Comparison of ENCODE assay signal across 9 cellular contexts in genomic region chr5:68661237-68661636, GRCh38.
DNase-seq lines count a peak whose midpoint lies in the region; ATAC-seq and TF ChIP-seq lines count a peak whose summit lies in the region.
"Had no signal": no experiment of that assay in that cellular context is flagged by ENCODE, and none has a peak within 500 bp of the region (broad histone marks: within the 10 kb centered on the region; RNA-seq: fewer than 3 reads in every experiment).

No MANE protein-coding gene starts in this region.

- H3K4me1 Mint-ChIP-seq in H9: peaks cover 9% of the 10 kb centered on the region in 2 experiments; a peak in 3 of 4 replicates

- no peaks in the 10 kb centered on the region for H3K23me2 ChIP-seq in H9 (ENCODE audit: insufficient read length, low read depth, low read length, poor library complexity, severe bottlenecking)

- no peak overlapping the region for H3K14ac ChIP-seq in H9 (ENCODE audit: insufficient read depth, low read length)

- H2BK5ac ChIP-seq in H9 (ENCODE audit: insufficient read length, low read length): no peak overlapping the region

- H3K27me3 Mint-ChIP-seq in H9 (ENCODE audit: low read depth): no peaks in the 10 kb centered on the region; the same call in 1 of the 2 replicates

- H4K8ac ChIP-seq in H9 (replicated peaks; ENCODE audit: insufficient read length, low read depth, low read length): no peak overlapping the region

- H3K9ac ChIP-seq in H9 (ENCODE audit: extremely low read depth, insufficient read length, low read length): no peak overlapping the region

- no peak overlapping the region for H3K27ac Mint-ChIP-seq in H9

- H3K18ac ChIP-seq in H9 (ENCODE audit: insufficient read length, low read depth, low read length): no peak overlapping the region

- no CpG with 5 or more reads among the region's 2 CpGs for WGBS in H9 (ENCODE audit: extremely low coverage, insufficient read length, low lambda C conversion rate)

- no peak overlapping the region for H2AFZ ChIP-seq in H9 (ENCODE audit: low read length)

- H3K23ac ChIP-seq in H9 (ENCODE audit: insufficient read length, low read depth, low read length): no peak overlapping the region

- DNase-seq in NCI-H748 (lab: John Stamatoyannopoulos, UW; ENCODE audit: unreplicated experiment) (peak; percentile 27), NCI-H748 treated with DMSO at 0.1 percent for 48 hours (lab: John Stamatoyannopoulos, UW) (no peak), H9 (peak; percentile 60), iPS-NIHi7 (ENCODE audit: extremely low spot score) (peak; percentile 75), NCI-H1694 (lab: John Stamatoyannopoulos, UW) (no peak)

- H4K5ac ChIP-seq in H9 (ENCODE audit: insufficient read length, low read depth, low read length): no peak overlapping the region

- no peak overlapping the region for H2BK20ac ChIP-seq in H9 (ENCODE audit: low read depth, low read length, poor library complexity, severe bottlenecking)

- peaks cover 0 to 5% of the 10 kb centered on the region in 2 experiments; a peak in 1 of 5 replicates for H3K9me3 Mint-ChIP-seq in H9

- no peaks in the 10 kb centered on the region for H4K20me1 ChIP-seq in H9 (ENCODE audit: control insufficient read depth, insufficient read depth, insufficient read length)

- no peaks in the 10 kb centered on the region for H3K79me2 ChIP-seq in H9 (ENCODE audit: insufficient read depth, low read length)

- no peaks in the 10 kb centered on the region for H3K9me3 ChIP-seq in H9 (ENCODE audit: control insufficient read depth, low read depth, low read length)

- no peak overlapping the region for H3K4me2 ChIP-seq in H9 (ENCODE audit: insufficient read depth, insufficient read length, low read length)

- no peak overlapping the region for H2BK120ac ChIP-seq in H9 (ENCODE audit: low read depth, low read length, poor library complexity, severe bottlenecking)

- peak; percentile 76 for TF ChIP-seq CTCF in H9 (conservative IDR thresholded peaks at IDR 0.05)

- ATAC-seq in SK-N-SH treated with all-trans-retinoic acid at 6 μM for 48 hours (peak; percentile 44; the same call in 1 of the 3 replicates), GM19397 (IDR thresholded peaks at IDR 0.05; ENCODE audit: unreplicated experiment) (no peak), HG03460 (IDR thresholded peaks at IDR 0.05; ENCODE audit: unreplicated experiment) (no peak)

- H3K56ac ChIP-seq in H9 (ENCODE audit: insufficient read length, low read depth, low read length): no peak overlapping the region

- no peak overlapping the region for H2AK5ac ChIP-seq in H9 (ENCODE audit: insufficient read length, low read length)

- no peak overlapping the region for H3K4ac ChIP-seq in H9 (ENCODE audit: low read depth, low read length)

- no peaks in the 10 kb centered on the region for H3K4me1 ChIP-seq in H9 (ENCODE audit: insufficient read depth, low read length)

- H3K4me3 Mint-ChIP-seq in H9: no peak overlapping the region
- H3K4me3 Mint-ChIP-seq: CD4-positive, CD25-positive, alpha-beta regulatory T cell had no signal

- no peaks in the 10 kb centered on the region for H3K79me1 ChIP-seq in H9 (ENCODE audit: insufficient read depth, low read depth, low read length, poor library complexity, severe bottlenecking)

- H3K27ac ChIP-seq in H9 (ENCODE audit: insufficient read length, low read depth, low read length): no peak overlapping the region

- H2BK12ac ChIP-seq in H9 (ENCODE audit: insufficient read length, low read depth, low read length): no peak overlapping the region

- no peaks in the 10 kb centered on the region for H3K27me3 ChIP-seq in H9 (ENCODE audit: insufficient read depth, low read length)

- no peaks in the 10 kb centered on the region; a peak in 2 of 7 replicates for H3K36me3 Mint-ChIP-seq in H9 (ENCODE audit: insufficient read depth in 1 of 3, low read depth in 3 of 3)
- H3K36me3 Mint-ChIP-seq: CD4-positive, CD25-positive, alpha-beta regulatory T cell had no signal

- H3T11ph ChIP-seq in H9 (ENCODE audit: low read length): no peak overlapping the region

- H2BK15ac ChIP-seq in H9 (ENCODE audit: low read depth, low read length): no peak overlapping the region

- no peak overlapping the region for H4K91ac ChIP-seq in H9 (ENCODE audit: insufficient read length, low read depth, low read length)

TF ChIP-seq in SK-N-SH treated with all-trans-retinoic acid at 6 μM for 48 hours, 23 proteins besides CTCF, POLR2A, EP300 and RAD21:
- TF ChIP-seq SNAI2 (CRISPR knock-in tag; IDR thresholded peaks at IDR 0.05) (no peak), GLIS3 (CRISPR knock-in tag; IDR thresholded peaks at IDR 0.05) (no peak), OSR1 (CRISPR knock-in tag; IDR thresholded peaks at IDR 0.05) (no peak), ZC3H10 (CRISPR knock-in tag; IDR thresholded peaks at IDR 0.05) (no peak), BACH2 (CRISPR knock-in tag; IDR thresholded peaks at IDR 0.05; ENCODE audit: borderline replicate concordance) (no peak), CREB5 (CRISPR knock-in tag; IDR thresholded peaks at IDR 0.05; ENCODE audit: low read depth) (no peak), ISL1 (CRISPR knock-in tag; IDR thresholded peaks at IDR 0.05) (no peak), ESRRG (CRISPR knock-in tag; IDR thresholded peaks at IDR 0.05) (no peak), CSDC2 (CRISPR knock-in tag; IDR thresholded peaks at IDR 0.05) (no peak), CSRNP3 (CRISPR knock-in tag; IDR thresholded peaks at IDR 0.05) (no peak), ZFP30 (CRISPR knock-in tag; IDR thresholded peaks at IDR 0.05) (no peak), ZNF8 (CRISPR knock-in tag; IDR thresholded peaks at IDR 0.05) (no peak), ZNF70 (CRISPR knock-in tag; IDR thresholded peaks at IDR 0.05) (no peak), TOX (CRISPR knock-in tag; IDR thresholded peaks at IDR 0.05; ENCODE audit: borderline replicate concordance) (no peak), TSHZ2 (CRISPR knock-in tag; IDR thresholded peaks at IDR 0.05) (no peak), RARB (CRISPR knock-in tag; IDR thresholded peaks at IDR 0.05) (no peak), ZNF565 (CRISPR knock-in tag; conservative IDR thresholded peaks at IDR 0.05; ENCODE audit: low read depth) (no peak), ZFP3 (CRISPR knock-in tag; IDR thresholded peaks at IDR 0.05) (no peak)

Comparison
In these comparisons a context has a peak if more than half of its experiments do, and no peak if none do; other contexts are left out.
1. DNase-seq: peak in NCI-H748 (single experiment), H9 (single experiment) and iPS-NIHi7 (single experiment); none in NCI-H748 treated with DMSO at 0.1 percent for 48 hours (single experiment) and NCI-H1694 (single experiment).